ENCODE assay signal across 8 cellular contexts in genomic region chr17:66964930-66965800, GRCh38.
DNase-seq lines count a peak whose midpoint lies in the region; ATAC-seq and TF ChIP-seq lines count a peak whose summit lies in the region.

No MANE protein-coding gene starts in this region.

- H3K4me3 ChIP-seq in endocrine pancreas (ENCODE audit: control insufficient read depth, insufficient read depth, low read length) (no peak overlapping the region), neuron (ENCODE audit: low read length) (peak overlapping the region; percentile 93)

- peak overlapping the region; percentile 73 for H3K9ac ChIP-seq in endocrine pancreas (ENCODE audit: control insufficient read depth, insufficient read depth, low read length)

- ATAC-seq in SK-N-SH treated with all-trans-retinoic acid at 6 μM for 48 hours (peak; percentile 72), GM21360 (IDR thresholded peaks at IDR 0.05; ENCODE audit: unreplicated experiment) (no peak), GM19455 (IDR thresholded peaks at IDR 0.05; ENCODE audit: unreplicated experiment) (no peak)

- H2AFZ ChIP-seq in neuron (ENCODE audit: low read depth, low read length) = peak overlapping the region; percentile 47

- H3K36me3 ChIP-seq in endocrine pancreas (ENCODE audit: control insufficient read depth, insufficient read depth, low read length) = no peaks in the 10 kb centered on the region
- peaks cover 18% of the 10 kb centered on the region for H3K36me3 ChIP-seq in neuron (ENCODE audit: insufficient read depth, low read length)

- no peaks in the 10 kb centered on the region for H3K9me3 ChIP-seq in endocrine pancreas (ENCODE audit: control insufficient read depth, low read length)
- H3K9me3 ChIP-seq in neuron (ENCODE audit: low read length) = no peaks in the 10 kb centered on the region

- DNase-seq in NCI-H510A treated with DMSO at 0.1 percent for 48 hours (lab: John Stamatoyannopoulos, UW) (peak; percentile 23), NCI-H510A (lab: John Stamatoyannopoulos, UW) (no peak)
- no peak for DNase-seq in central memory CD4-positive, alpha-beta T cell

- H3K4me1 ChIP-seq in endocrine pancreas (ENCODE audit: control insufficient read depth, insufficient read depth, low read length) = peaks cover 6% of the 10 kb centered on the region
- peaks cover 24% of the 10 kb centered on the region for H3K4me1 ChIP-seq in neuron (ENCODE audit: insufficient read depth, low read length)

- H3K27me3 ChIP-seq in endocrine pancreas (ENCODE audit: control insufficient read depth, insufficient read depth, low read length) = no peaks in the 10 kb centered on the region
- no peaks in the 10 kb centered on the region for H3K27me3 ChIP-seq in neuron (ENCODE audit: insufficient read depth, low read length)

TF ChIP-seq in SK-N-SH treated with all-trans-retinoic acid at 6 μM for 48 hours, 23 proteins besides CTCF, POLR2A, EP300 and RAD21:
- TF ChIP-seq ZFP3 (CRISPR knock-in tag; IDR thresholded peaks at IDR 0.05) = peak; percentile 43
- peak; percentile 74; the same call in 1 of the 2 replicates for TF ChIP-seq TSHZ2 (CRISPR knock-in tag; IDR thresholded peaks at IDR 0.05)
- TF ChIP-seq GLIS3 (CRISPR knock-in tag; IDR thresholded peaks at IDR 0.05) = no peak
